2 cellular contexts compared by ENCODE assay signal in the genomic region with DNA sequence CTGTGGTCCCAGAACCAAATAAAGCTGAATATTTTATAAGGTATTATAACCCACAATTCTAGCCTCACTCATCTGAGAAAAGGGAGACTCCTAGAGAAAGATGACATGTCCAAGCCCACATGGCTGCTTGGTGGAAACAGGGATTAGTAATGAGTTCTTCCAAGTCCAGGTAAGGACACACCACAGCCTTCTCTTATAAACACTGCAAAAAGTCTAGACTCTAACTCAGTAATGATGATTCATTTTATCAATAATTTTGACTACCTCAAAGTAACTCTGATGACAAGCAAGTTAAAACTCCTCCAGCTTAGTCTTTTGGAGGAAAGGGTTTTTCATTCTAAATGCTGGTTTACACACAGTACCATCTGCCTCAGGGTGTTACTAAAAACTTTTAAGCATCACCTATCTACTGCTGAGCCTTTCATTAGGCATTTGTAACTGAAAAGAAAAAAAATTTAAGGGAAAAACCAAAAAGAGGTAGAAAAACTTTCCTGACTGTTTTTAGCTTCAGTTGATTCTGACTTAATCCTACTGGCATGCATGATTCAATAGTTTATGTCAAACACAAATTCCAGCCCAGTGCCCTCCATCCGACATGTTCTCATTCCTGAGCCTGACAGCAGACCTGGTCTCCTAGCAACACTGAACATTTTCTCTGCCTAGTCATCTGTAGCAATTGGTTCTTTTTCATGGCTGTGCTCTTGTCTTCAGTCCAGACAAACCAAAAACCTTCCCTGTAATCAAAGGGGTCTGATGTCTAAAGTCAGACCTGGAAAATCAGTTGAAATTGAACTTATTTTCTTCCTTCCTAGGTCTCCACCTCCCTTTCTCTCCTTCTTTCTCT.
TF ChIP-seq lines count a peak whose summit lies in the region.

No MANE protein-coding gene starts in this region.

TF ChIP-seq in A549, 52 proteins besides CTCF, POLR2A, EP300 and RAD21 (continues in another document):
- TF ChIP-seq HMGXB4 (CRISPR knock-in tag; IDR thresholded peaks at IDR 0.05; ENCODE audit: borderline replicate concordance) (no peak), CEBPB (IDR thresholded peaks at IDR 0.05) (no peak), MAFK (IDR thresholded peaks at IDR 0.05; ENCODE audit: partially characterized antibody) (no peak), ATOH8 (CRISPR knock-in tag; IDR thresholded peaks at IDR 0.05; ENCODE audit: low read depth) (peak; percentile 94), CBX2 (IDR thresholded peaks at IDR 0.05; ENCODE audit: borderline replicate concordance, low read depth) (no peak), GATA3 (IDR thresholded peaks at IDR 0.05; ENCODE audit: borderline replicate concordance) (peak; percentile 61; the same call in 1 of the 2 replicates), E2F6 (IDR thresholded peaks at IDR 0.05; ENCODE audit: borderline replicate concordance, low read depth) (no peak), JUN (IDR thresholded peaks at IDR 0.05) (no peak), BCL3 (IDR thresholded peaks at IDR 0.05) (no peak), HEYL (CRISPR knock-in tag; IDR thresholded peaks at IDR 0.05) (no peak), ZC3H11A (IDR thresholded peaks at IDR 0.05) (no peak), HDAC2 (IDR thresholded peaks at IDR 0.05) (no peak), FOXS1 (CRISPR knock-in tag; IDR thresholded peaks at IDR 0.05) (peak; percentile 77; the same call in 1 of the 2 replicates), NPAS2 (CRISPR knock-in tag; IDR thresholded peaks at IDR 0.05; ENCODE audit: borderline replicate concordance) (no peak), BHLHE40 (IDR thresholded peaks at IDR 0.05; ENCODE audit: low read depth, low read length) (no peak), PHF8 (IDR thresholded peaks at IDR 0.05; ENCODE audit: borderline replicate concordance, low read depth) (no peak), EHMT2 (IDR thresholded peaks at IDR 0.05; ENCODE audit: low read depth) (no peak), NFE2L2 (conservative IDR thresholded peaks at IDR 0.05; ENCODE audit: low read length) (no peak), HOXB13 (CRISPR knock-in tag; IDR thresholded peaks at IDR 0.05; ENCODE audit: low read depth) (peak; percentile 68; the same call in 1 of the 2 replicates), RFX5 (IDR thresholded peaks at IDR 0.05) (no peak), MYC (IDR thresholded peaks at IDR 0.05; ENCODE audit: borderline replicate concordance, low read length) (no peak), TP53 (CRISPR knock-in tag; IDR thresholded peaks at IDR 0.05) (no peak), HOXB5 (CRISPR knock-in tag; IDR thresholded peaks at IDR 0.05) (peak; percentile 85), FOSL2 (IDR thresholded peaks at IDR 0.05) (no peak), FOSL2 (CRISPR knock-in tag; IDR thresholded peaks at IDR 0.05) (peak; percentile 65), NR3C1 (IDR thresholded peaks at IDR 0.05) (no peak)
- TF ChIP-seq, protein P1, sequence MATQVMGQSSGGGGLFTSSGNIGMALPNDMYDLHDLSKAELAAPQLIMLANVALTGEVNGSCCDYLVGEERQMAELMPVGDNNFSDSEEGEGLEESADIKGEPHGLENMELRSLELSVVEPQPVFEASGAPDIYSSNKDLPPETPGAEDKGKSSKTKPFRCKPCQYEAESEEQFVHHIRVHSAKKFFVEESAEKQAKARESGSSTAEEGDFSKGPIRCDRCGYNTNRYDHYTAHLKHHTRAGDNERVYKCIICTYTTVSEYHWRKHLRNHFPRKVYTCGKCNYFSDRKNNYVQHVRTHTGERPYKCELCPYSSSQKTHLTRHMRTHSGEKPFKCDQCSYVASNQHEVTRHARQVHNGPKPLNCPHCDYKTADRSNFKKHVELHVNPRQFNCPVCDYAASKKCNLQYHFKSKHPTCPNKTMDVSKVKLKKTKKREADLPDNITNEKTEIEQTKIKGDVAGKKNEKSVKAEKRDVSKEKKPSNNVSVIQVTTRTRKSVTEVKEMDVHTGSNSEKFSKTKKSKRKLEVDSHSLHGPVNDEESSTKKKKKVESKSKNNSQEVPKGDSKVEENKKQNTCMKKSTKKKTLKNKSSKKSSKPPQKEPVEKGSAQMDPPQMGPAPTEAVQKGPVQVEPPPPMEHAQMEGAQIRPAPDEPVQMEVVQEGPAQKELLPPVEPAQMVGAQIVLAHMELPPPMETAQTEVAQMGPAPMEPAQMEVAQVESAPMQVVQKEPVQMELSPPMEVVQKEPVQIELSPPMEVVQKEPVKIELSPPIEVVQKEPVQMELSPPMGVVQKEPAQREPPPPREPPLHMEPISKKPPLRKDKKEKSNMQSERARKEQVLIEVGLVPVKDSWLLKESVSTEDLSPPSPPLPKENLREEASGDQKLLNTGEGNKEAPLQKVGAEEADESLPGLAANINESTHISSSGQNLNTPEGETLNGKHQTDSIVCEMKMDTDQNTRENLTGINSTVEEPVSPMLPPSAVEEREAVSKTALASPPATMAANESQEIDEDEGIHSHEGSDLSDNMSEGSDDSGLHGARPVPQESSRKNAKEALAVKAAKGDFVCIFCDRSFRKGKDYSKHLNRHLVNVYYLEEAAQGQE (IDR thresholded peaks at IDR 0.05), result no peak

TF ChIP-seq in IMR-90, 13 proteins besides CTCF, POLR2A, EP300 and RAD21:
- peak; percentile 59; the same call in 1 of the 2 replicates for TF ChIP-seq MAFK (IDR thresholded peaks at IDR 0.05; ENCODE audit: low read depth, low read length)
- TF ChIP-seq USF2 (IDR thresholded peaks at IDR 0.05; ENCODE audit: low read depth, low read length), result no peak
- TF ChIP-seq CHD1 (IDR thresholded peaks at IDR 0.05; ENCODE audit: low read depth, low read length), result no peak
- TF ChIP-seq RFX5 (IDR thresholded peaks at IDR 0.05; ENCODE audit: low read depth, low read length), result 0 out of 2 replicates have a peak, but pooled peaks have one; percentile 27
- peak; percentile 49 for TF ChIP-seq CEBPB (IDR thresholded peaks at IDR 0.05; ENCODE audit: low read depth, low read length)
- TF ChIP-seq SMC3 (IDR thresholded peaks at IDR 0.05; ENCODE audit: low read depth, low read length), result no peak
- TF ChIP-seq BHLHE40 (IDR thresholded peaks at IDR 0.05; ENCODE audit: low read depth, low read length), result peak; percentile 38
- 0 out of 2 replicates have a peak, but pooled peaks have one; percentile 45 for TF ChIP-seq MXI1 (IDR thresholded peaks at IDR 0.05; ENCODE audit: borderline replicate concordance, low read depth, low read length)
- no peak for TF ChIP-seq MAZ (IDR thresholded peaks at IDR 0.05; ENCODE audit: borderline replicate concordance, low read depth, low read length)
- TF ChIP-seq, protein P2, sequence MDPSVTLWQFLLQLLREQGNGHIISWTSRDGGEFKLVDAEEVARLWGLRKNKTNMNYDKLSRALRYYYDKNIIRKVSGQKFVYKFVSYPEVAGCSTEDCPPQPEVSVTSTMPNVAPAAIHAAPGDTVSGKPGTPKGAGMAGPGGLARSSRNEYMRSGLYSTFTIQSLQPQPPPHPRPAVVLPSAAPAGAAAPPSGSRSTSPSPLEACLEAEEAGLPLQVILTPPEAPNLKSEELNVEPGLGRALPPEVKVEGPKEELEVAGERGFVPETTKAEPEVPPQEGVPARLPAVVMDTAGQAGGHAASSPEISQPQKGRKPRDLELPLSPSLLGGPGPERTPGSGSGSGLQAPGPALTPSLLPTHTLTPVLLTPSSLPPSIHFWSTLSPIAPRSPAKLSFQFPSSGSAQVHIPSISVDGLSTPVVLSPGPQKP (IDR thresholded peaks at IDR 0.05; ENCODE audit: borderline replicate concordance, low read depth, low read length), result no peak
- peak; percentile 91 for TF ChIP-seq NFE2L2 (IDR thresholded peaks at IDR 0.05; ENCODE audit: low read depth, low read length)
- TF ChIP-seq FOS (IDR thresholded peaks at IDR 0.05; ENCODE audit: low read depth, low read length), result peak; percentile 54
- TF ChIP-seq RCOR1 (IDR thresholded peaks at IDR 0.05; ENCODE audit: insufficient replicate concordance, low read length), result no peak
